ENCODE assay signal across 17 cellular contexts in the genomic region with DNA sequence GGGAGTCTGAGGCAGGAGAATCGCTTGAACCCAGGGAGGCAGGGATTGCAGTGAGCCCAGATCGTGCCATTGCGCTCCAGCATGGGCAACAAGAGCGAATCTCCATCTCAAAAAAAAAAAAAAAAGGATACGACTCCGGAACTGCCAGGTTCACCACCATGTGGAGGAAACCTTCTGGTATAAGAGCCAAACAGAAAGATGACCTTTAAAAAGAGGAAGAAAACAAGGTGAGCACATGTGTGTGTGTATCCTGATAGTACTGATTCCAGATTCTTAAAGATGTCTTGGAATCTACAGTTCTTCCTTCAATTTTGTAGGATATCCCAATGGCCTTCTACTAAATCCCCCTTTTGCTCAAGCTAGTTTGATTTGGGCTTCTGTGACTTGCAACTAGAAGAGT. TPM values are rescaled to one million over a fixed set of nuclear protein-coding genes. Genes with fewer than 3 reads are reported as not detected.
DNase-seq lines count a peak whose midpoint lies in the region; ATAC-seq, FAIRE-seq and TF ChIP-seq lines count a peak whose summit lies in the region.
"Had no signal": no experiment of that assay in that cellular context is flagged by ENCODE, and none has a peak within 500 bp of the region (broad histone marks: within the 10 kb centered on the region; RNA-seq: fewer than 3 reads in every experiment).

No MANE protein-coding gene starts in this region.

- no peak for ATAC-seq in GM21723 (IDR thresholded peaks at IDR 0.05; ENCODE audit: unreplicated experiment)
- ATAC-seq: CD8-positive, alpha-beta T cell; GM23338; HCT116 had no signal

- no peaks in the 10 kb centered on the region for H3K79me2 ChIP-seq in keratinocyte (ENCODE audit: control insufficient read depth, insufficient read depth, low read length)

- dilution Hi-C loops in keratinocyte (cut with MboI; ENCODE audit: extremely low pct_ligation_motif_present, low sequenced_read_pairs) = no loop called here

- DNase-seq in keratinocyte (ENCODE audit: low read depth, low spot score) (no peak), thyroid gland (no peak), SKM-1 treated with dmso at 0.1 percent for 144 hours (lab: John Stamatoyannopoulos, UW; ENCODE audit: unreplicated experiment) (no peak), RKO (ENCODE audit: low spot score) (no peak)
- DNase-seq: C1 segment of cervical spinal cord; Caco-2; CD4-positive, CD25-positive, alpha-beta regulatory T cell; CD8-positive, alpha-beta T cell; DMS153; DND-41; H9 had no signal

- no peaks in the 10 kb centered on the region for H3K27me3 ChIP-seq in keratinocyte (ENCODE audit: control insufficient read depth, extremely low read depth, insufficient read depth, low read length)
- H3K27me3 ChIP-seq in thyroid gland = no peaks in the 10 kb centered on the region

- no peaks in the 10 kb centered on the region for H4K20me1 ChIP-seq in keratinocyte (ENCODE audit: control insufficient read depth, extremely low read depth, insufficient read depth, low read length)

- H3K4me1 ChIP-seq in keratinocyte (ENCODE audit: control insufficient read depth, extremely low read depth, insufficient read depth, low read length) (peaks cover 8% of the 10 kb centered on the region), thyroid gland (peaks cover 10 to 17% of the 10 kb centered on the region in 2 donors)
- H3K4me1 ChIP-seq: Caco-2 had no signal

- intact Hi-C loops in thyroid gland (cut with DNase I) = no loop called here

- H3K27ac ChIP-seq in VCaP (peak overlapping the region; percentile 95), keratinocyte (ENCODE audit: control insufficient read depth, insufficient read depth, low read length) (no peak overlapping the region), thyroid gland (peak overlapping the region in 2 of 3 donors; percentile 33 to 49)

- H3K4me2 ChIP-seq in keratinocyte (ENCODE audit: control insufficient read depth, extremely low read depth, insufficient read depth, low read depth, low read length) = peak overlapping the region; percentile 22
- H3K4me2 ChIP-seq: GM23338 had no signal

- no peak for TF ChIP-seq POLR2A in thyroid gland (IDR thresholded peaks at IDR 0.05)

- no peak for TF ChIP-seq CTCF in VCaP (conservative IDR thresholded peaks at IDR 0.05)
- TF ChIP-seq CTCF in keratinocyte (optimal IDR thresholded peaks at IDR 0.05 in 1 of 3, IDR thresholded peaks at IDR 0.05 in 1 of 3, conservative IDR thresholded peaks at IDR 0.05 in 1 of 3; ENCODE audit: extremely low read depth in 1 of 3, insufficient read depth in 2 of 3, low read length in 3 of 3) = no peak
- no peak for TF ChIP-seq CTCF in thyroid gland (IDR thresholded peaks at IDR 0.05)

- no peaks in the 10 kb centered on the region for H3K9me3 ChIP-seq in keratinocyte (ENCODE audit: control insufficient read depth, low read depth, low read length)
- H3K9me3 ChIP-seq in thyroid gland = no peaks in the 10 kb centered on the region
- H3K9me3 ChIP-seq: Caco-2 had no signal

- no peak overlapping the region for H3K9ac ChIP-seq in keratinocyte (ENCODE audit: control insufficient read depth, extremely low read depth, insufficient read depth, low read length)

- WGBS in thyroid gland, 2 donors = 98% methylated on average over 6 of the region's 6 CpGs

- H3K36me3 ChIP-seq in keratinocyte (ENCODE audit: control insufficient read depth in 2 of 2, extremely low read depth in 1 of 2, insufficient read depth in 2 of 2, low read length in 2 of 2) = peaks cover 0 to 9% of the 10 kb centered on the region in 2 experiments
- no peaks in the 10 kb centered on the region for H3K36me3 ChIP-seq in thyroid gland

- no peak overlapping the region for H2AFZ ChIP-seq in keratinocyte (ENCODE audit: control insufficient read depth, low read length)
- H2AFZ ChIP-seq: GM23338 had no signal

- no peak overlapping the region for H3K4me3 ChIP-seq in keratinocyte (ENCODE audit: control insufficient read depth in 2 of 3, extremely low read depth in 1 of 3, insufficient read depth in 2 of 3, low read depth in 1 of 3, low read length in 3 of 3)
- H3K4me3 ChIP-seq in thyroid gland (replicated peaks in 1 of 3) = no peak overlapping the region
- H3K4me3 ChIP-seq: GM23338 had no signal

- H3K9me1 ChIP-seq in keratinocyte (ENCODE audit: control insufficient read depth, extremely low read depth, insufficient read depth, low read length) = no peaks in the 10 kb centered on the region

- no peak for FAIRE-seq in keratinocyte (lab: Jason Lieb, UNC)
- FAIRE-seq: G401.6, GM12892 had no signal

RNA-seq across cellular contexts. Expression of a gene that starts 33.7 kb away (rescaled TPM):
- 4.1 to 6.6 TPM (median 5.1 TPM) in 3 replicates for polyA plus RNA-seq in keratinocyte
- polyA plus RNA-seq in keratinocyte (2011; ENCODE audit: low read depth) = 1.6 TPM
- polyA plus RNA-seq in keratinocyte (2011; cell fraction: cytosol; rRNA removed) = 2.8 and 3.8 TPM in 2 replicates
- 12.4 and 14.9 TPM in 2 replicates for polyA plus RNA-seq in keratinocyte (2011; cell fraction: nucleus; rRNA removed)
- polyA plus RNA-seq in keratinocyte (2012; ENCODE audit: low replicate concordance) = 4.2 and 7.0 TPM in 2 replicates
- 9.2 to 15.1 TPM (median 11.7 TPM) in 3 replicates for polyA minus RNA-seq in keratinocyte
- 5.8 TPM for polyA minus RNA-seq in keratinocyte (2011; cell fraction: cytosol; rRNA and poly(A)+ RNA removed)
- polyA minus RNA-seq in keratinocyte (2011; cell fraction: nucleus; rRNA and poly(A)+ RNA removed) = 13.2 and 15.0 TPM in 2 replicates
- total RNA-seq in thyroid gland = 10 to 100 TPM in 2 of 4 donors, 1 to 10 TPM in 2; 6.6 to 17.5 (median 12.2) TPM

RNA-seq across cellular contexts. Expression of a gene that starts 49.9 kb away (rescaled TPM):
- polyA plus RNA-seq in keratinocyte = 175 to 232 TPM (median 193 TPM) in 3 replicates
- 78.2 TPM for polyA plus RNA-seq in keratinocyte (2011; ENCODE audit: low read depth)
- polyA plus RNA-seq in keratinocyte (2011; cell fraction: cytosol; rRNA removed) = 204 and 272 TPM in 2 replicates
- 45.2 and 62.2 TPM in 2 replicates for polyA plus RNA-seq in keratinocyte (2011; cell fraction: nucleus; rRNA removed)
- polyA plus RNA-seq in keratinocyte (2012; ENCODE audit: low replicate concordance) = 195 and 197 TPM in 2 replicates
- polyA minus RNA-seq in keratinocyte = 34.8 to 89.5 TPM (median 69.6 TPM) in 3 replicates
- 92.1 TPM for polyA minus RNA-seq in keratinocyte (2011; cell fraction: cytosol; rRNA and poly(A)+ RNA removed)
- 15.9 and 20.6 TPM in 2 replicates for polyA minus RNA-seq in keratinocyte (2011; cell fraction: nucleus; rRNA and poly(A)+ RNA removed)
- 100 to 1,000 TPM in 2 of 4 donors, 10 to 100 TPM in 2; 56.7 to 110 (median 85.0) TPM for total RNA-seq in thyroid gland

RNA-seq across cellular contexts. Expression of a gene that starts 56.7 kb away (rescaled TPM):
- polyA plus RNA-seq in keratinocyte = 31.8 to 44.4 TPM (median 39.9 TPM) in 3 replicates
- polyA plus RNA-seq in keratinocyte (2011; ENCODE audit: low read depth) = 16.6 TPM
- polyA plus RNA-seq in keratinocyte (2011; cell fraction: cytosol; rRNA removed) = 31.3 and 39.2 TPM in 2 replicates
- 35.0 and 36.3 TPM in 2 replicates for polyA plus RNA-seq in keratinocyte (2011; cell fraction: nucleus; rRNA removed)
- polyA plus RNA-seq in keratinocyte (2012; ENCODE audit: low replicate concordance) = 14.2 and 31.6 TPM in 2 replicates
- polyA minus RNA-seq in keratinocyte = 17.7 to 38.9 TPM (median 22.4 TPM) in 3 replicates
- 18.4 TPM for polyA minus RNA-seq in keratinocyte (2011; cell fraction: cytosol; rRNA and poly(A)+ RNA removed)
- 14.5 and 25.7 TPM in 2 replicates for polyA minus RNA-seq in keratinocyte (2011; cell fraction: nucleus; rRNA and poly(A)+ RNA removed)
- total RNA-seq in thyroid gland = 10 to 100 TPM; 14.8 to 23.3 (median 18.5) TPM
